In the genomic region with DNA sequence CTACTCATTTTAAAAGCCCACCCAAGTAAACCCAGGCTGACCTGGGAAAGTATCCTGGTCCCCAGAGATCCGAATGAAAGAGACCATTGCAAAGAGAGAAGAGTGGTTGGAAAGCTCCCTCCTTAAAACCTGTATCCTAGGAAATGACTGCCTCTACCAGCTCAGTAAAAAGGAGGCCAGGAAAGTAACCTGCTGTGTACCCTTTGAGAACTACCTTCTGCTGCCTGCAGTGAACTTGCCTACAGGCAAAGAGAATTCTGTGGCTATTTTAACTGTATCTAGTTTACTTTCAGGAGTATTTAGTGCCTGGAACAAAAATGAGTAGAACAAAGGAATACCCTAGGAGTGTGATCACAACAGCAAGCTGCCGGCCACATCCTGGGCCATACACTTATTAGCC, we compare ENCODE assay signal across 24 cellular contexts.
A peak's percentile ranks its signal among the peaks of the same experiment; 100 is the strongest.
DNase-seq lines count a peak whose midpoint lies in the region; ATAC-seq and TF ChIP-seq lines count a peak whose summit lies in the region.
"Had no signal": no experiment of that assay in that cellular context is flagged by ENCODE, and none has a peak within 500 bp of the region (broad histone marks: within the 10 kb centered on the region; RNA-seq: fewer than 3 reads in every experiment).

No MANE protein-coding gene starts in this region.

- no peaks in the 10 kb centered on the region for H4K20me1 ChIP-seq in GM23338 (replicated peaks; ENCODE audit: insufficient read depth)

- H3K27me3 ChIP-seq in GM23338 (ENCODE audit: insufficient read depth): no peaks in the 10 kb centered on the region
- H3K27me3 ChIP-seq in NT2/D1 (ENCODE audit: insufficient read depth, insufficient read length): no peaks in the 10 kb centered on the region
- H3K27me3 ChIP-seq in endodermal cell (ENCODE audit: control insufficient read depth, insufficient read depth, low read length, poor library complexity, severe bottlenecking): no peaks in the 10 kb centered on the region
- H3K27me3 ChIP-seq in tibial artery: no peaks in the 10 kb centered on the region
- H3K27me3 ChIP-seq: MG63, Peyer's patch had no signal

- H3K27ac ChIP-seq in GM23338 (ENCODE audit: low read depth) (no peak overlapping the region; the same call in 1 of the 2 replicates), endodermal cell (ENCODE audit: low read depth, low read length) (peak overlapping the region; percentile 10), mesodermal cell (ENCODE audit: low read depth, low read length, severe bottlenecking) (peak overlapping the region; percentile 25), tibial artery (no peak overlapping the region)
- H3K27ac ChIP-seq: C4-2B, Peyer's patch, SJCRH30 had no signal

- H3K4me1 ChIP-seq in GM23338 (ENCODE audit: insufficient read depth) (peaks cover under 1% of the 10 kb centered on the region; the same call in 1 of the 2 replicates), NT2/D1 (ENCODE audit: insufficient read depth, insufficient read length) (no peaks in the 10 kb centered on the region), endodermal cell (ENCODE audit: control insufficient read depth, insufficient read depth, low read length) (no peaks in the 10 kb centered on the region), mesodermal cell (ENCODE audit: control insufficient read depth, insufficient read depth, low read length, poor library complexity, severe bottlenecking) (no peaks in the 10 kb centered on the region), tibial artery (no peaks in the 10 kb centered on the region)
- H3K4me1 ChIP-seq: Peyer's patch, SJCRH30 had no signal

- TF ChIP-seq CTCF in GM23338 (conservative IDR thresholded peaks at IDR 0.05; ENCODE audit: low read depth in 2 of 2) (no peak), endodermal cell (conservative IDR thresholded peaks at IDR 0.05) (no peak), tibial artery (IDR thresholded peaks at IDR 0.05) (no peak)

- H3K9me3 Mint-ChIP-seq in GM23338 (no peaks in the 10 kb centered on the region), endodermal cell (no peaks in the 10 kb centered on the region)

- peaks cover 11% of the 10 kb centered on the region; the same call in 2 of the 3 replicates for H3K4me1 Mint-ChIP-seq in GM23338
- no peaks in the 10 kb centered on the region for H3K4me1 Mint-ChIP-seq in endodermal cell
- H3K4me1 Mint-ChIP-seq: CD8-positive, alpha-beta memory T cell had no signal

- 34 to 60% methylated on average over 1 to 2 of the region's 2 CpGs for WGBS in endodermal cell (ENCODE audit: insufficient coverage in 1 of 2, insufficient read length in 1 of 2), 2 experiments
- WGBS in mesodermal cell (ENCODE audit: insufficient coverage in 2 of 2), 2 experiments: 19 to 60% methylated on average over 1 to 2 of the region's 2 CpGs

- no peak overlapping the region for H3K27ac Mint-ChIP-seq in GM23338
- H3K27ac Mint-ChIP-seq in endodermal cell: no peak overlapping the region

- no peaks in the 10 kb centered on the region for H3K79me2 ChIP-seq in GM23338 (replicated peaks; ENCODE audit: insufficient read depth)

- H3K36me3 Mint-ChIP-seq in GM23338 (ENCODE audit: low read depth) (no peaks in the 10 kb centered on the region), endodermal cell (ENCODE audit: low read depth) (no peaks in the 10 kb centered on the region)
- H3K36me3 Mint-ChIP-seq: CD8-positive, alpha-beta memory T cell had no signal

- intact Hi-C loops in tibial artery (cut with DNase I; ENCODE audit: low total_unique reads) (no loop called here), Right ventricle myocardium superior (cut with DNase I) (no loop called here)

- no peak overlapping the region for H3K4me3 ChIP-seq in GM23338
- no peak overlapping the region for H3K4me3 ChIP-seq in NT2/D1 (ENCODE audit: insufficient read length, low read depth)
- H3K4me3 ChIP-seq in endodermal cell (ENCODE audit: low read length): no peak overlapping the region
- H3K4me3 ChIP-seq in mesodermal cell (ENCODE audit: extremely low read depth, insufficient read depth, low read length, poor library complexity, severe bottlenecking): no peak overlapping the region
- no peak overlapping the region for H3K4me3 ChIP-seq in tibial artery
- H3K4me3 ChIP-seq: K562, MG63, Peyer's patch, SJCRH30 had no signal

- H3K4me3 Mint-ChIP-seq in GM23338 (no peak overlapping the region), endodermal cell (no peak overlapping the region)
- H3K4me3 Mint-ChIP-seq: CD8-positive, alpha-beta memory T cell had no signal

- H3K9me2 ChIP-seq in GM23338 (ENCODE audit: insufficient read depth): no peaks in the 10 kb centered on the region

- H3K36me3 ChIP-seq in GM23338 (ENCODE audit: insufficient read depth) (no peaks in the 10 kb centered on the region), NT2/D1 (ENCODE audit: insufficient read depth, insufficient read length, low read length) (no peaks in the 10 kb centered on the region), endodermal cell (ENCODE audit: control insufficient read depth, insufficient read depth, low read length) (no peaks in the 10 kb centered on the region), mesodermal cell (ENCODE audit: control insufficient read depth, insufficient read depth, low read length) (no peaks in the 10 kb centered on the region), tibial artery (no peaks in the 10 kb centered on the region)
- H3K36me3 ChIP-seq: MG63, Peyer's patch, SJCRH30 had no signal

- H3K9ac ChIP-seq in NT2/D1 (ENCODE audit: insufficient read length, low read depth) (no peak overlapping the region), endodermal cell (ENCODE audit: extremely low read depth, low read length, poor library complexity, severe bottlenecking) (no peak overlapping the region)

- H3K9me3 ChIP-seq in NT2/D1 (ENCODE audit: insufficient read depth, low read length): no peaks in the 10 kb centered on the region
- H3K9me3 ChIP-seq in endodermal cell (ENCODE audit: control insufficient read depth, low read length): no peaks in the 10 kb centered on the region
- H3K9me3 ChIP-seq in mesodermal cell (ENCODE audit: control insufficient read depth, low read length): no peaks in the 10 kb centered on the region
- H3K9me3 ChIP-seq in tibial artery: no peaks in the 10 kb centered on the region
- H3K9me3 ChIP-seq: MG63, Peyer's patch, SJCRH30 had no signal

- H2AFZ ChIP-seq in GM23338: peak overlapping the region; percentile 83; the same call in 1 of the 2 replicates

- H3F3A ChIP-seq in GM23338 (replicated peaks; ENCODE audit: low read depth): no peaks in the 10 kb centered on the region

- H3K27me3 Mint-ChIP-seq in GM23338 (ENCODE audit: insufficient read depth, low read depth, poor library complexity) (no peaks in the 10 kb centered on the region), endodermal cell (ENCODE audit: insufficient read depth) (no peaks in the 10 kb centered on the region)
- H3K27me3 Mint-ChIP-seq: CD8-positive, alpha-beta memory T cell had no signal

- DNase-seq in GM23338 (ENCODE audit: low spot score): peak; percentile 7
- peak; percentile 40 for DNase-seq in NT2/D1 (ENCODE audit: low read depth, low spot score)
- peak; percentile 39 for DNase-seq in endodermal cell
- DNase-seq in putamen (ENCODE audit: low spot score): no peak
- DNase-seq in tibial artery: no peak
- DNase-seq in Right ventricle myocardium superior: no peak
- DNase-seq: Calu3; CD8-positive, alpha-beta memory T cell; DMS153; GDM1; MG63; NCI-H1048; NCI-H1417 treated with DMSO at 0.1 percent for 48 hours; NCI-H1930; NCI-H226; NCI-H510A treated with DMSO at 0.1 percent for 48 hours; NCI-H774; NK-92 treated with Interleukin-12 subunit alpha and Interleukin-12 subunit beta, amount 100 ng/mL, for 24 hours; Peyer's patch; SJCRH30 had no signal

- peak; percentile 93 for ATAC-seq in GM23338
- no peak for ATAC-seq in GM21528 (IDR thresholded peaks at IDR 0.05; ENCODE audit: low FRiP score, unreplicated experiment)
- no peak for ATAC-seq in Right ventricle myocardium superior (ENCODE audit: poor library complexity)
- ATAC-seq: K562 had no signal

- H3K4me2 ChIP-seq in GM23338: no peak overlapping the region

TF ChIP-seq in GM23338, 12 proteins besides CTCF, POLR2A, EP300 and RAD21 (continues in another document):
- TF ChIP-seq STAT1 (IDR thresholded peaks at IDR 0.05; ENCODE audit: unreplicated experiment): no peak

Comparison
In these comparisons a context has a peak if more than half of its experiments do, and no peak if none do; other contexts are left out.
1. DNase-seq: peak in GM23338 (single experiment), NT2/D1 (single experiment) and endodermal cell (single experiment); none in putamen (single experiment), tibial artery (0 of 2) and Right ventricle myocardium superior (single experiment).
2. H3K27ac ChIP-seq: peak in endodermal cell (single experiment) and mesodermal cell (single experiment); none in GM23338 (single experiment) and tibial artery (0 of 2).